In the genomic region with DNA sequence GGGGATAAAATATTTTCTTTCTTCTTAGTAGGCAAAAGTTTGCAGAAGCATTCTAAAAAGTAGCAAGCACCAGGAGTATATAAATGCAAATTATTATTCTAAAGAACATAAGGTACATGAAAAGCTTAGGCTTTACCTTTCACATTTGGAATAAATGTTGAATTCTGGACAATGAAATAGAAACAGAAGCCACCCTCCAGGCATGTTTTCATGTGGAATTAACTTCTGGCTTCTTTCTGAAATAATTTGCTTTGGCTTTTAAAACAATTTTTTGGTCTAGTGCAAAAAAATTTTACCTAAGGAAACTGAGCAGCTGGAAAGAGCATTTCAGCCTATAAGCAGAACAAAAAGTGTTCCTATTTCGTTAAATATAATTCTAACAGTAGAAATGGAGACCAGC, we compare ENCODE assay signal across 21 cellular contexts.
DNase-seq lines count a peak whose midpoint lies in the region; ATAC-seq and TF ChIP-seq lines count a peak whose summit lies in the region.
"Had no signal": no experiment of that assay in that cellular context is flagged by ENCODE, and none has a peak within 500 bp of the region (broad histone marks: within the 10 kb centered on the region; RNA-seq: fewer than 3 reads in every experiment).

No MANE protein-coding gene starts in this region.

- H3K9me3 ChIP-seq in cardiac muscle cell (ENCODE audit: low read depth) (no peaks in the 10 kb centered on the region), SJCRH30 (replicated peaks) (peaks cover 7% of the 10 kb centered on the region; the same call in 1 of the 2 replicates), mesenchymal stem cell (ENCODE audit: control insufficient read depth, low read length) (peaks cover 9% of the 10 kb centered on the region)
- H3K9me3 ChIP-seq: suprapubic skin had no signal

- DNase-seq in cardiac muscle cell (ENCODE audit: low read depth in 1 of 2, low spot score in 1 of 2) (no peak), left cardiac atrium (no peak), SJCRH30 (no peak), mesenchymal stem cell (no peak)
- DNase-seq in effector CD4-positive, alpha-beta T cell: no peak
- DNase-seq: activated CD4-positive, alpha-beta T cell treated with anti-CD3 and anti-CD28 coated beads, Interleukin-2, amount 50 U/mL, for 4 hours; activated CD8-positive, alpha-beta memory T cell treated with anti-CD3 and anti-CD28 coated beads, Interleukin-2, amount 50 U/mL, for 48 hours; DMS 273 treated with DMSO at 0.1 percent for 48 hours; erythroblast; foreskin melanocyte; midbrain; NCI-H1417 treated with DMSO at 0.1 percent for 48 hours; NCI-H526; SHP77 had no signal

- no peak overlapping the region for H2AK5ac ChIP-seq in mesenchymal stem cell (ENCODE audit: low read length, severe bottlenecking)

- TF ChIP-seq CTCF in cardiac muscle cell (IDR thresholded peaks at IDR 0.05; ENCODE audit: low read depth, low read length): no peak

- no peak overlapping the region for H3K18ac ChIP-seq in mesenchymal stem cell (ENCODE audit: low read depth in 1 of 2, low read length in 2 of 2)

- ATAC-seq in left cardiac atrium (no peak), HG02642 (IDR thresholded peaks at IDR 0.05; ENCODE audit: poor library complexity, unreplicated experiment) (no peak), GM18519 (IDR thresholded peaks at IDR 0.05; ENCODE audit: low FRiP score, unreplicated experiment) (no peak)
- no peak for ATAC-seq in stimulated activated memory B cell treated with anti-CD40 and anti-IgM and Interleukin-4, amounts not matched to agents 10 μg/mL and 1 μg/mL and 100 μg/mL, for 72 hours
- ATAC-seq: HepG2 had no signal

- H3K36me3 ChIP-seq in cardiac muscle cell: no peaks in the 10 kb centered on the region
- H3K36me3 ChIP-seq in SJCRH30: peaks cover 4% of the 10 kb centered on the region; the same call in 1 of the 2 replicates
- H3K36me3 ChIP-seq in mesenchymal stem cell (ENCODE audit: control insufficient read depth in 1 of 2, insufficient read depth in 2 of 2, low read depth in 1 of 2, low read length in 2 of 2): no peaks in the 10 kb centered on the region
- H3K36me3 ChIP-seq: suprapubic skin had no signal

- H3K9me3 Mint-ChIP-seq in stimulated activated memory B cell treated with anti-CD40 and anti-IgM and Interleukin-4, amounts not matched to agents 10 μg/mL and 1 μg/mL and 100 μg/mL, for 72 hours: peaks cover 8% of the 10 kb centered on the region

- H2AFZ ChIP-seq in mesenchymal stem cell (ENCODE audit: low read depth, low read length): no peak overlapping the region

- intact Hi-C loops in left cardiac atrium (cut with DNase I): no loop called here

- H3K4ac ChIP-seq in mesenchymal stem cell (ENCODE audit: low read depth in 1 of 2, low read length in 2 of 2): no peak overlapping the region

- H3K4me3 ChIP-seq in cardiac muscle cell (no peak overlapping the region), SJCRH30 (no peak overlapping the region), mesenchymal stem cell (ENCODE audit: insufficient read depth in 1 of 2, low read depth in 1 of 2, low read length in 2 of 2) (no peak overlapping the region)
- H3K4me3 ChIP-seq: BLaER1, suprapubic skin had no signal

- no peak overlapping the region for H4K91ac ChIP-seq in mesenchymal stem cell (ENCODE audit: low read length)

- H2BK120ac ChIP-seq in mesenchymal stem cell (ENCODE audit: low read depth, low read length): no peak overlapping the region

- H3K27me3 Mint-ChIP-seq in stimulated activated memory B cell treated with anti-CD40 and anti-IgM and Interleukin-4, amounts not matched to agents 10 μg/mL and 1 μg/mL and 100 μg/mL, for 72 hours: no peaks in the 10 kb centered on the region

- H3K4me2 ChIP-seq in mesenchymal stem cell (ENCODE audit: low read length, poor library complexity, severe bottlenecking): no peak overlapping the region

- H4K8ac ChIP-seq in mesenchymal stem cell (ENCODE audit: low read length): no peak overlapping the region

- no peak overlapping the region for H3K14ac ChIP-seq in mesenchymal stem cell (ENCODE audit: low read length in 2 of 2)

- H3K4me1 Mint-ChIP-seq in stimulated activated memory B cell treated with anti-CD40 and anti-IgM and Interleukin-4, amounts not matched to agents 10 μg/mL and 1 μg/mL and 100 μg/mL, for 72 hours: peaks cover 38% of the 10 kb centered on the region

- H2BK12ac ChIP-seq in mesenchymal stem cell (ENCODE audit: low read length in 2 of 2): no peak overlapping the region

- H3K4me3 Mint-ChIP-seq in stimulated activated memory B cell treated with anti-CD40 and anti-IgM and Interleukin-4, amounts not matched to agents 10 μg/mL and 1 μg/mL and 100 μg/mL, for 72 hours: no peak overlapping the region
- H3K4me3 Mint-ChIP-seq: T-helper 1 cell treated with Interleukin-12 subunit alpha and Interleukin-12 subunit beta and Interleukin-4 antibody, amounts not matched to agents 30 μg/mL and 1 μg/mL, for 36 hours had no signal

- peaks cover 33% of the 10 kb centered on the region for H3K36me3 Mint-ChIP-seq in stimulated activated memory B cell treated with anti-CD40 and anti-IgM and Interleukin-4, amounts not matched to agents 10 μg/mL and 1 μg/mL and 100 μg/mL, for 72 hours

- H2BK5ac ChIP-seq in mesenchymal stem cell (ENCODE audit: low read depth, low read length, poor library complexity, severe bottlenecking): no peak overlapping the region

- peaks cover 4% of the 10 kb centered on the region for H3K79me1 ChIP-seq in mesenchymal stem cell (replicated peaks; ENCODE audit: low read length, poor library complexity, severe bottlenecking)

- no peak overlapping the region for H2BK15ac ChIP-seq in mesenchymal stem cell (ENCODE audit: low read depth, poor library complexity, severe bottlenecking)

- H3K9ac ChIP-seq in mesenchymal stem cell (ENCODE audit: low read length): no peak overlapping the region
- H3K9ac ChIP-seq: BLaER1 had no signal

- WGBS in mesenchymal stem cell: no CpG with 5 or more reads among the region's 1 CpG

- H3K27me3 ChIP-seq in cardiac muscle cell (no peaks in the 10 kb centered on the region), SJCRH30 (no peaks in the 10 kb centered on the region), mesenchymal stem cell (ENCODE audit: control insufficient read depth in 1 of 2, insufficient read depth in 1 of 2, low read length in 2 of 2) (no peaks in the 10 kb centered on the region)
- H3K27me3 ChIP-seq: BLaER1, suprapubic skin had no signal

- H3K27ac ChIP-seq in cardiac muscle cell (peak overlapping the region; percentile 98), SJCRH30 (peak overlapping the region; percentile 65), mesenchymal stem cell (ENCODE audit: low read length, poor library complexity, severe bottlenecking) (peak overlapping the region; percentile 41)
- H3K27ac ChIP-seq: BLaER1, suprapubic skin had no signal

- H3K4me1 ChIP-seq in cardiac muscle cell (ENCODE audit: low read depth) (peaks cover 29% of the 10 kb centered on the region), SJCRH30 (peaks cover 21% of the 10 kb centered on the region), mesenchymal stem cell (ENCODE audit: control insufficient read depth, insufficient read depth, low read depth, low read length) (no peaks in the 10 kb centered on the region)
- H3K4me1 ChIP-seq: suprapubic skin had no signal

- peak overlapping the region; percentile 60 for H3K27ac Mint-ChIP-seq in stimulated activated memory B cell treated with anti-CD40 and anti-IgM and Interleukin-4, amounts not matched to agents 10 μg/mL and 1 μg/mL and 100 μg/mL, for 72 hours
- H3K27ac Mint-ChIP-seq: T-helper 1 cell treated with Interleukin-12 subunit alpha and Interleukin-12 subunit beta and Interleukin-4 antibody, amounts not matched to agents 30 μg/mL and 1 μg/mL, for 36 hours had no signal

- no peak overlapping the region for H3K23ac ChIP-seq in mesenchymal stem cell (ENCODE audit: low read length in 2 of 2)

Comparison
In these comparisons a context has a peak if more than half of its experiments do, and no peak if none do; other contexts are left out.
1. H3K27ac ChIP-seq: peak in every context shown above with its lines; median percentile 98 in cardiac muscle cell; 65 in SJCRH30; 41 in mesenchymal stem cell.